ENCODE assay signal across 27 cellular contexts in genomic region chr12:26795899-26796298, GRCh38.
"Had no signal": no experiment of that assay in that cellular context is flagged by ENCODE, and none has a peak within 500 bp of the region (broad histone marks: within the 10 kb centered on the region; RNA-seq: fewer than 3 reads in every experiment).

No MANE protein-coding gene starts in this region.

- H3K9me3 Mint-ChIP-seq: activated B cell treated with CpG ODN at 0.5 μM for 24 hours; activated T-cell treated with anti-CD3 and anti-CD28 coated beads, Interleukin-2, amount 50 U/mL, for 4 hours; endodermal cell; mesothelial cell of epicardium; naive thymus-derived CD8-positive, alpha-beta T cell; neural progenitor cell had no signal

- H2AFZ ChIP-seq: neural progenitor cell had no signal

- H3K4me2 ChIP-seq: neural progenitor cell, smooth muscle cell had no signal

- H3K27me3 Mint-ChIP-seq: activated B cell treated with CpG ODN at 0.5 μM for 24 hours; activated CD4-positive, alpha-beta T cell treated with anti-CD3 and anti-CD28 coated beads for 36 hours; naive thymus-derived CD8-positive, alpha-beta T cell; stimulated activated naive B cell treated with anti-CD40 and anti-IgM and Interleukin-4, amounts not matched to agents 10 μg/mL and 1 μg/mL and 100 μg/mL, for 72 hours had no signal

- H3K36me3 Mint-ChIP-seq: mesothelial cell of epicardium, neural progenitor cell had no signal

- ATAC-seq: activated CD4-positive, alpha-beta T cell treated with anti-CD3 and anti-CD28 coated beads for 36 hours; activated T-cell treated with anti-CD3 and anti-CD28 coated beads, Interleukin-2, amount 50 U/mL, for 4 hours; gastrocnemius medialis; naive thymus-derived CD8-positive, alpha-beta T cell; stimulated activated naive B cell treated with anti-CD40 and anti-IgM and Interleukin-4, amounts not matched to agents 10 μg/mL and 1 μg/mL and 100 μg/mL, for 72 hours had no signal

- FAIRE-seq: bronchial epithelial cell had no signal

- H3K27me3 ChIP-seq: colonic mucosa, esophagus squamous epithelium, gastrocnemius medialis, neural progenitor cell, sigmoid colon, testis, vagina had no signal

- H3K4me3 Mint-ChIP-seq: activated B cell treated with CpG ODN at 0.5 μM for 24 hours; activated CD4-positive, alpha-beta T cell treated with anti-CD3 and anti-CD28 coated beads for 36 hours; activated T-cell treated with anti-CD3 and anti-CD28 coated beads, Interleukin-2, amount 50 U/mL, for 4 hours; endodermal cell; mesothelial cell of epicardium; naive thymus-derived CD8-positive, alpha-beta T cell; neural progenitor cell; stimulated activated naive B cell treated with anti-CD40 and anti-IgM and Interleukin-4, amounts not matched to agents 10 μg/mL and 1 μg/mL and 100 μg/mL, for 72 hours had no signal

- H3K27ac ChIP-seq: colonic mucosa, gastrocnemius medialis, left ventricle myocardium inferior, neural progenitor cell, sigmoid colon, testis, vagina had no signal

- H3K27ac Mint-ChIP-seq: activated B cell treated with CpG ODN at 0.5 μM for 24 hours; activated CD4-positive, alpha-beta T cell treated with anti-CD3 and anti-CD28 coated beads for 36 hours; endodermal cell; mesothelial cell of epicardium; naive thymus-derived CD8-positive, alpha-beta T cell; neural progenitor cell; stimulated activated naive B cell treated with anti-CD40 and anti-IgM and Interleukin-4, amounts not matched to agents 10 μg/mL and 1 μg/mL and 100 μg/mL, for 72 hours had no signal

- H3K4me1 ChIP-seq: colonic mucosa, neural progenitor cell had no signal

- DNase-seq: activated B cell treated with CpG ODN at 0.5 μM for 24 hours; activated CD4-positive, alpha-beta T cell treated with anti-CD3 and anti-CD28 coated beads for 36 hours; activated CD4-positive, alpha-beta T cell treated with anti-CD3 and anti-CD28 coated beads, Interleukin-2, amount 50 U/mL, for 4 hours; activated CD8-positive, alpha-beta memory T cell treated with anti-CD3 and anti-CD28 coated beads, Interleukin-2, amount 50 U/mL, for 48 hours; activated naive CD4-positive, alpha-beta T cell treated with Interleukin-2 at 50 U/mL for 16 hours; activated T-cell treated with anti-CD3 and anti-CD28 coated beads, Interleukin-2, amount 50 U/mL, for 4 hours; amygdala; colonic mucosa; endodermal cell; esophagus squamous epithelium; gastrocnemius medialis; hippocampal formation; left ventricle myocardium inferior; mammary epithelial cell; naive thymus-derived CD8-positive, alpha-beta T cell; posterior cingulate gyrus; sigmoid colon; stimulated activated CD4-positive, alpha-beta T cell treated with anti-CD3 and anti-CD28 coated beads, Interleukin-15, amount 100 ng/mL, for 24 hours; stimulated activated CD8-positive, alpha-beta memory T cell treated with anti-CD3 and anti-CD28 coated beads, Interleukin-4, amount 100 ng/mL, for 48 hours; stimulated activated naive B cell treated with anti-CD40 and anti-IgM and Interleukin-4, amounts not matched to agents 10 μg/mL and 1 μg/mL and 100 μg/mL, for 72 hours; testis; trophoblast cell had no signal

- H3K36me3 ChIP-seq: colonic mucosa, esophagus squamous epithelium, gastrocnemius medialis, left ventricle myocardium inferior, neural progenitor cell, sigmoid colon, vagina had no signal

- H3K4me1 Mint-ChIP-seq: endodermal cell, neural progenitor cell had no signal

- H3K4me3 ChIP-seq: colonic mucosa, esophagus squamous epithelium, gastrocnemius medialis, left ventricle myocardium inferior, neural progenitor cell, sigmoid colon, smooth muscle cell, testis, vagina had no signal

- H3K9ac ChIP-seq: neural progenitor cell had no signal

- H3K9me3 ChIP-seq: colonic mucosa, esophagus squamous epithelium, gastrocnemius medialis, left ventricle myocardium inferior, sigmoid colon, testis, vagina had no signal
